Comparison of ENCODE assay signal across 15 cellular contexts in genomic region chr17:63578027-63578768, GRCh38. TPM values are rescaled to one million over a fixed set of nuclear protein-coding genes. Genes with fewer than 3 reads are reported as not detected.
"Had no signal": no experiment of that assay in that cellular context is flagged by ENCODE, and none has a peak within 500 bp of the region (broad histone marks: within the 10 kb centered on the region; RNA-seq: fewer than 3 reads in every experiment).

No MANE protein-coding gene starts in this region.

- H3K4me3 Mint-ChIP-seq: mesothelial cell of epicardium; stimulated activated memory B cell treated with anti-CD40 and anti-IgM and Interleukin-4, amounts not matched to agents 10 μg/mL and 1 μg/mL and 100 μg/mL, for 72 hours had no signal

- H3K4me1 ChIP-seq: gastroesophageal sphincter, transverse colon had no signal

- H3K9me3 Mint-ChIP-seq: mesothelial cell of epicardium; stimulated activated memory B cell treated with anti-CD40 and anti-IgM and Interleukin-4, amounts not matched to agents 10 μg/mL and 1 μg/mL and 100 μg/mL, for 72 hours had no signal

- H3K27ac ChIP-seq: gastroesophageal sphincter, right atrium auricular region, transverse colon had no signal

- DNase-seq: activated CD4-positive, CD25-positive, alpha-beta regulatory T cell; activated naive CD4-positive, alpha-beta T cell treated with Interleukin-2 at 50 U/mL for 16 hours; body of pancreas; effector memory CD4-positive, alpha-beta T cell; hippocampal formation; posterior cingulate gyrus; transverse colon had no signal

- H3K27ac Mint-ChIP-seq: stimulated activated memory B cell treated with anti-CD40 and anti-IgM and Interleukin-4, amounts not matched to agents 10 μg/mL and 1 μg/mL and 100 μg/mL, for 72 hours had no signal

- H3K4me3 ChIP-seq: body of pancreas, gastroesophageal sphincter, right atrium auricular region, smooth muscle cell, transverse colon had no signal

- H3K27me3 ChIP-seq: body of pancreas, gastroesophageal sphincter, right atrium auricular region, transverse colon had no signal

- ATAC-seq: body of pancreas; gastroesophageal sphincter; stimulated activated memory B cell treated with anti-CD40 and anti-IgM and Interleukin-4, amounts not matched to agents 10 μg/mL and 1 μg/mL and 100 μg/mL, for 72 hours had no signal

- H3K9me3 ChIP-seq: body of pancreas, gastroesophageal sphincter, right atrium auricular region, transverse colon had no signal

- H3K27me3 Mint-ChIP-seq: stimulated activated memory B cell treated with anti-CD40 and anti-IgM and Interleukin-4, amounts not matched to agents 10 μg/mL and 1 μg/mL and 100 μg/mL, for 72 hours had no signal

RNA-seq across cellular contexts. Expression of gene KCNH6, which starts 55.0 kb away (rescaled TPM):
- total RNA-seq: epithelial cell of proximal tubule; gastroesophageal sphincter; mesothelial cell of epicardium; right atrium auricular region; smooth muscle cell; subcutaneous adipose tissue; T-helper 1 cell treated with Interleukin-12 subunit alpha and Interleukin-12 subunit beta and Interleukin-4 antibody, amounts not matched to agents 30 ng/mL and 1 ng/mL, for 36 hours had no signal
- polyA plus RNA-seq: smooth muscle cell had no signal
